In genomic region chr17:78250891-78251772, GRCh38 we compare ENCODE assay signal across 8 cellular contexts.
DNase-seq lines count a peak whose midpoint lies in the region; ATAC-seq and TF ChIP-seq lines count a peak whose summit lies in the region.

No MANE protein-coding gene starts in this region.

- DNase-seq in GM12865 (ENCODE audit: low read depth) (peak; percentile 92), NCI-H345 (lab: John Stamatoyannopoulos, UW) (peak; percentile 93), T47D (ENCODE audit: low read depth in 1 of 2, low spot score in 1 of 2) (peak; percentile 90 to 99), iris pigment epithelial cell (ENCODE audit: low read depth) (peak; percentile 79)
- peak; percentile 81 to 86 (median 82) for DNase-seq in stimulated activated CD4-positive, alpha-beta T cell treated with anti-CD3 and anti-CD28 coated beads, Interleukin-12 subunit alpha, Interleukin-12 subunit beta, amount 100 ng/mL, for 48 hours (ENCODE audit: low read depth in 2 of 3, low spot score in 1 of 3)

- ATAC-seq in HG03039 (IDR thresholded peaks at IDR 0.05; ENCODE audit: unreplicated experiment) (peak; percentile 59), GM18520 (IDR thresholded peaks at IDR 0.05; ENCODE audit: unreplicated experiment) (no peak)

- no peak overlapping the region for H3K4me3 ChIP-seq in GM12865 (ENCODE audit: low read depth, low read length)
- H3K4me3 ChIP-seq in WI38 (ENCODE audit: low read depth, low read length), result no peak overlapping the region

- in situ Hi-C loops in T47D (cut with HindIII; ENCODE audit: low pct_unique_long_range_greater_than_20kb, low sequenced_read_pairs), result no loop called here

- TF ChIP-seq CTCF in GM12865 (IDR thresholded peaks at IDR 0.05; ENCODE audit: insufficient read depth, low read depth, low read length, missing control alignments) (peak; percentile 99), WI38 (IDR thresholded peaks at IDR 0.05; ENCODE audit: low read depth, low read length) (peak; percentile 100)
